1 cellular context compared by ENCODE assay signal in the genomic region with DNA sequence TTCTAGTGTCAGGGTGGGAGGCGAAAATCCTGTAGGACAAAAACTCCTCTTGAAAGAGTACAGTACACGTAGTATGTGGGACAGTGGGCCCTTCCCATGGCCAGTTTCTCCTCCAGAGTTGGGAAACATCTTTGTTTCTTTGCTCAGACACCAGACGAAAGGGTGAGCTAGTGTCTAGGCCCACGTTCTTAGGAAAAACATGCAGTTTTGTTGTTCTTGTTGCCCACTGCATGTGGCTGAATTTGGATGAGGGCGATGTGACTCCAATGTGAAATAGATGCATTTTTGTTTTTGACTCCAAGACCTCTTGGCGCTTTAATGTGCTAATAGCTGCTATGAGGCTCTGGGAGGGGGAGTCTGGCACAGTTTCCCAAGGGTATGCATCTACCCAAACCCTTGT.
TF ChIP-seq lines count a peak whose summit lies in the region.

No MANE protein-coding gene starts in this region.

TF ChIP-seq in HCT116, 20 proteins besides CTCF, POLR2A, EP300 and RAD21 (continued from another document):
- TF ChIP-seq, protein P1, sequence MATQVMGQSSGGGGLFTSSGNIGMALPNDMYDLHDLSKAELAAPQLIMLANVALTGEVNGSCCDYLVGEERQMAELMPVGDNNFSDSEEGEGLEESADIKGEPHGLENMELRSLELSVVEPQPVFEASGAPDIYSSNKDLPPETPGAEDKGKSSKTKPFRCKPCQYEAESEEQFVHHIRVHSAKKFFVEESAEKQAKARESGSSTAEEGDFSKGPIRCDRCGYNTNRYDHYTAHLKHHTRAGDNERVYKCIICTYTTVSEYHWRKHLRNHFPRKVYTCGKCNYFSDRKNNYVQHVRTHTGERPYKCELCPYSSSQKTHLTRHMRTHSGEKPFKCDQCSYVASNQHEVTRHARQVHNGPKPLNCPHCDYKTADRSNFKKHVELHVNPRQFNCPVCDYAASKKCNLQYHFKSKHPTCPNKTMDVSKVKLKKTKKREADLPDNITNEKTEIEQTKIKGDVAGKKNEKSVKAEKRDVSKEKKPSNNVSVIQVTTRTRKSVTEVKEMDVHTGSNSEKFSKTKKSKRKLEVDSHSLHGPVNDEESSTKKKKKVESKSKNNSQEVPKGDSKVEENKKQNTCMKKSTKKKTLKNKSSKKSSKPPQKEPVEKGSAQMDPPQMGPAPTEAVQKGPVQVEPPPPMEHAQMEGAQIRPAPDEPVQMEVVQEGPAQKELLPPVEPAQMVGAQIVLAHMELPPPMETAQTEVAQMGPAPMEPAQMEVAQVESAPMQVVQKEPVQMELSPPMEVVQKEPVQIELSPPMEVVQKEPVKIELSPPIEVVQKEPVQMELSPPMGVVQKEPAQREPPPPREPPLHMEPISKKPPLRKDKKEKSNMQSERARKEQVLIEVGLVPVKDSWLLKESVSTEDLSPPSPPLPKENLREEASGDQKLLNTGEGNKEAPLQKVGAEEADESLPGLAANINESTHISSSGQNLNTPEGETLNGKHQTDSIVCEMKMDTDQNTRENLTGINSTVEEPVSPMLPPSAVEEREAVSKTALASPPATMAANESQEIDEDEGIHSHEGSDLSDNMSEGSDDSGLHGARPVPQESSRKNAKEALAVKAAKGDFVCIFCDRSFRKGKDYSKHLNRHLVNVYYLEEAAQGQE (IDR thresholded peaks at IDR 0.05; ENCODE audit: low read depth): no peak
- TF ChIP-seq EZH2 (IDR thresholded peaks at IDR 0.05) (no peak), ZFX (IDR thresholded peaks at IDR 0.05) (no peak)
TF ChIP-seq in HCT116: peak in this region for 0.
